In the genomic region with DNA sequence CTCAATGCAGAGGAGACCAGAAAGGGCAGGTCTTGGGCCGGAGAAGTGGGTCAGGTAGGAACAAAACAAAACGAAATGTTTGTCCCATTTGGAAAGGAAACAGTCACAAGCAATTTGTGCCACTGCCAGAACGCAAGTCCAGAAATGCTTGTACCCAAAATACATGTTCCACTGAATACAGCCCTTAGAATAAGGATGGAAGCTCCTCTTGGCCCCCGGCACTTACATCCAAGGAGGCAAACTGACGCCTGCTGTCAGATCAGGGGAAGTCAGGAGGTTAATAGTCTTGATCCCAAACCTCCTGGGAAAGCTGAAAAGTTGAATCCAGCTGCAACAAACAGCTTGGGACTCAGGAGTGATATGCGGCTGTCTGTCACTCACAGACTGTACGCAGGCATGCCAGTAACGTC, we compare ENCODE assay signal across 16 cellular contexts.
"Had no signal": no experiment of that assay in that cellular context is flagged by ENCODE, and none has a peak within 500 bp of the region (broad histone marks: within the 10 kb centered on the region; RNA-seq: fewer than 3 reads in every experiment).

No MANE protein-coding gene starts in this region.

- ATAC-seq: activated naive CD4-positive, alpha-beta T cell treated with anti-CD3 and anti-CD28 coated beads, Interleukin-2, amount 50 U/mL, for 72 hours; lower lobe of right lung; naive thymus-derived CD4-positive, alpha-beta T cell had no signal

- H3K27me3 ChIP-seq: colonic mucosa, neural progenitor cell, right atrium auricular region, upper lobe of left lung had no signal

- FAIRE-seq: kidney had no signal

- H3K9me3 ChIP-seq: colonic mucosa, lower lobe of right lung, prostate gland, right atrium auricular region, upper lobe of left lung had no signal

- H3K4me1 ChIP-seq: colonic mucosa, lower lobe of right lung, prostate gland, right atrium auricular region, upper lobe of left lung had no signal

- H3K9ac ChIP-seq: neural progenitor cell had no signal

- H3K27ac ChIP-seq: colonic mucosa, lower lobe of right lung, neural progenitor cell, prostate gland, right atrium auricular region, upper lobe of left lung had no signal

- H3K4me2 ChIP-seq: neural progenitor cell had no signal

- DNase-seq: activated CD4-positive, alpha-beta T cell treated with anti-CD3 and anti-CD28 coated beads for 1 hour; activated T-cell treated with anti-CD3 and anti-CD28 coated beads, Interleukin-2, amount 50 U/mL, for 1 hour; aorta; colonic mucosa; kidney; lower lobe of right lung; naive thymus-derived CD4-positive, alpha-beta T cell; stimulated activated CD4-positive, alpha-beta T cell treated with anti-CD3 and anti-CD28 coated beads, Interleukin-4, amount 100 ng/mL, for 24 hours; stimulated activated naive CD4-positive, alpha-beta T cell treated with Interleukin-2 at 50 U/mL for 16 hours; T-helper 1 cell; T-helper 9 cell; upper lobe of left lung had no signal

- H2AFZ ChIP-seq: neural progenitor cell had no signal

- H3K4me3 ChIP-seq: colonic mucosa, lower lobe of right lung, neural progenitor cell, prostate gland, right atrium auricular region, upper lobe of left lung had no signal

- H3K36me3 ChIP-seq: colonic mucosa, lower lobe of right lung, neural progenitor cell, prostate gland, right atrium auricular region, upper lobe of left lung had no signal
